In the genomic region with DNA sequence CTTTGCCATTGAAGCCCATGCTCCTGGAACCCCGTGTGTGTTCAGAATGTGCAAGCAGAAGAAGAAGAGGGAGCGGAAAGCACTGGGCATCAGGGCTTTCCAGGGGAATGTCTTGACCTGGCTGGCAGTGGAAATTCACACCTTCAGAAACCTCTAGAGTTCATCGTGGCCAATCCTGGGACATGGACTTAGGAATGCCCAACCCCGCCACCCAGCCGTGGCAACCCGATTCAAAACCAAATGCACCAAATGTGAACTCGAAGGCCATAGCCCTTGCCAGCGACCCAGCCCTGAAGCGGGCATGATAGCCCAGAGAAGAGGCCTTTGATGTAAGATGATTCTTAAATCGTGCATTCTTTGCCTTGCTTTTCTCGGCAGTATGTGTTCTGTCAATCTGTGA, we compare ENCODE assay signal across 19 cellular contexts.
"Had no signal": no experiment of that assay in that cellular context is flagged by ENCODE, and none has a peak within 500 bp of the region (broad histone marks: within the 10 kb centered on the region; RNA-seq: fewer than 3 reads in every experiment).

No MANE protein-coding gene starts in this region.

- H3K27me3 ChIP-seq: esophagus muscularis mucosa, gastrocnemius medialis, right lobe of liver, spleen, stomach had no signal

- H3K27ac Mint-ChIP-seq: stimulated activated naive B cell treated with anti-CD40 and anti-IgM and Interleukin-4, amounts not matched to agents 10 μg/mL and 1 μg/mL and 100 μg/mL, for 72 hours had no signal

- H3K4me1 ChIP-seq: right lobe of liver had no signal

- H3K9me3 Mint-ChIP-seq: naive thymus-derived CD8-positive, alpha-beta T cell; stimulated activated naive B cell treated with anti-CD40 and anti-IgM and Interleukin-4, amounts not matched to agents 10 μg/mL and 1 μg/mL and 100 μg/mL, for 72 hours had no signal

- H3K4me3 ChIP-seq: esophagus muscularis mucosa, gastrocnemius medialis, mucosa of descending colon, psoas muscle, right lobe of liver, spleen, stomach, thoracic aorta had no signal

- H3K4me1 Mint-ChIP-seq: stimulated activated naive B cell treated with anti-CD40 and anti-IgM and Interleukin-4, amounts not matched to agents 10 μg/mL and 1 μg/mL and 100 μg/mL, for 72 hours had no signal

- H3K27me3 Mint-ChIP-seq: naive thymus-derived CD8-positive, alpha-beta T cell; stimulated activated naive B cell treated with anti-CD40 and anti-IgM and Interleukin-4, amounts not matched to agents 10 μg/mL and 1 μg/mL and 100 μg/mL, for 72 hours had no signal

- DNase-seq: central memory CD4-positive, alpha-beta T cell; cortex of kidney; effector memory CD4-positive, alpha-beta T cell; gastrocnemius medialis; left colon; mammary epithelial cell; mucosa of descending colon; naive thymus-derived CD8-positive, alpha-beta T cell; retina; right lobe of liver; spleen; stimulated activated CD4-positive, alpha-beta T cell treated with anti-CD3 and anti-CD28 coated beads, Interleukin-4, amount 100 ng/mL, for 4 hours; stimulated activated naive B cell treated with anti-CD40 and anti-IgM and Interleukin-4, amounts not matched to agents 10 μg/mL and 1 μg/mL and 100 μg/mL, for 72 hours; trophoblast cell had no signal

- H3K9me3 ChIP-seq: esophagus muscularis mucosa, gastrocnemius medialis, mucosa of descending colon, psoas muscle, right lobe of liver, spleen, stomach, thoracic aorta had no signal

- H3K4me3 Mint-ChIP-seq: naive thymus-derived CD8-positive, alpha-beta T cell; stimulated activated naive B cell treated with anti-CD40 and anti-IgM and Interleukin-4, amounts not matched to agents 10 μg/mL and 1 μg/mL and 100 μg/mL, for 72 hours had no signal

- H3K27ac ChIP-seq: epithelial cell of prostate, esophagus muscularis mucosa, psoas muscle, right lobe of liver, spleen, stomach, thoracic aorta had no signal
